Comparison of ENCODE assay signal across 24 cellular contexts in the genomic region with DNA sequence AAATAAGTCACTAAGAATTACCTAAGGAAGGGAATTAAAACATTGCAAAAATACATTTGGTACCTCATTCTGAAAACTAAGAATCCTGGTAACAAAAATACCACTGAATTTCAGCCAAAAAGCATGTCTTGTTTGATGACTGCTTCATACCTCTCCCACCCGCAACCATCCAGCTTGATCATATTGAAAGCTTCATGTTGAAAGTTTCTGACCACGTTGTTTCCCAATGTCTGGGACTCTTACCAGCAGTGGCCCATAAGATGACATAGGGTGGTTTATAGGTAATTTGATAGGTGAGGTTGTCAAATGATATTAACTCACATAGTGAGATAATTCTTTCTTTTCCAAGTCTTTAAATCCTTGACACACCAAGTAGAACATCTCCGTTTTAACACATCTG.
"Had no signal": no experiment of that assay in that cellular context is flagged by ENCODE, and none has a peak within 500 bp of the region (broad histone marks: within the 10 kb centered on the region; RNA-seq: fewer than 3 reads in every experiment).

No MANE protein-coding gene starts in this region.

- H3K27me3 Mint-ChIP-seq: activated B cell treated with CpG ODN at 0.5 μM for 24 hours; activated CD8-positive, alpha-beta T cell treated with anti-CD3 and anti-CD28 coated beads for 36 hours; activated T-helper 17 cell treated with anti-CD3 and anti-CD28 coated beads, Interleukin-2, amount 50 U/mL, for 72 hours; dendritic cell treated with granulocyte-macrophage colony-stimulating factor and Interleukin-4, amounts not matched to agents 40 ng/mL and 50 ng/mL, for 4 days had no signal

- H3K27ac Mint-ChIP-seq: activated B cell treated with CpG ODN at 0.5 μM for 24 hours; activated CD8-positive, alpha-beta T cell treated with anti-CD3 and anti-CD28 coated beads for 36 hours; activated naive CD4-positive, alpha-beta T cell treated with anti-CD3 and anti-CD28 coated beads for 36 hours; activated T-helper 17 cell treated with anti-CD3 and anti-CD28 coated beads, Interleukin-2, amount 50 U/mL, for 72 hours; dendritic cell treated with granulocyte-macrophage colony-stimulating factor and Interleukin-4, amounts not matched to agents 40 ng/mL and 50 ng/mL, for 4 days; natural killer cell; T-helper 2 cell treated with Interferon-gamma antibody and Interleukin-4, amounts not matched to agents 5 μg/mL and 100 μg/mL, for 36 hours had no signal

- H3K9me3 ChIP-seq: ascending aorta, esophagus muscularis mucosa, neutrophil, sigmoid colon, tibial artery had no signal

- H3K4me3 ChIP-seq: ascending aorta, esophagus muscularis mucosa, lung, sigmoid colon, tibial artery had no signal

- H3K4me1 Mint-ChIP-seq: activated B cell treated with CpG ODN at 0.5 μM for 24 hours; activated T-helper 17 cell treated with anti-CD3 and anti-CD28 coated beads, Interleukin-2, amount 50 U/mL, for 72 hours; natural killer cell had no signal

- H3K36me3 ChIP-seq: neutrophil had no signal

- H3K4me3 Mint-ChIP-seq: activated B cell treated with CpG ODN at 0.5 μM for 24 hours; activated CD8-positive, alpha-beta T cell treated with anti-CD3 and anti-CD28 coated beads for 36 hours; activated naive CD4-positive, alpha-beta T cell treated with anti-CD3 and anti-CD28 coated beads for 36 hours; activated T-helper 17 cell treated with anti-CD3 and anti-CD28 coated beads, Interleukin-2, amount 50 U/mL, for 72 hours; dendritic cell treated with granulocyte-macrophage colony-stimulating factor and Interleukin-4, amounts not matched to agents 40 ng/mL and 50 ng/mL, for 4 days; natural killer cell; T-helper 2 cell treated with Interferon-gamma antibody and Interleukin-4, amounts not matched to agents 5 μg/mL and 100 μg/mL, for 36 hours had no signal

- H3K27ac ChIP-seq: ascending aorta, esophagus muscularis mucosa, neutrophil, sigmoid colon, tibial artery had no signal

- FAIRE-seq: endothelial cell of umbilical vein, frontal cortex, kidney, TTC549 had no signal

- H3K9me3 Mint-ChIP-seq: dendritic cell treated with granulocyte-macrophage colony-stimulating factor and Interleukin-4, amounts not matched to agents 40 ng/mL and 50 ng/mL, for 4 days had no signal

- H3K27me3 ChIP-seq: ascending aorta, esophagus muscularis mucosa, neutrophil, sigmoid colon, tibial artery had no signal

- DNase-seq: activated B cell treated with CpG ODN at 0.5 μM for 24 hours; activated CD4-positive, alpha-beta T cell treated with anti-CD3 and anti-CD28 coated beads for 48 hours; activated CD8-positive, alpha-beta T cell treated with anti-CD3 and anti-CD28 coated beads for 36 hours; activated naive CD4-positive, alpha-beta T cell treated with anti-CD3 and anti-CD28 coated beads for 36 hours; activated T-cell treated with anti-CD3 and anti-CD28 coated beads, Interleukin-2, amount 50 U/mL, for 1 hour; effector CD8-positive, alpha-beta T cell; head of caudate nucleus; kidney; natural killer cell; sigmoid colon; stimulated activated CD4-positive, alpha-beta T cell treated with anti-CD3 and anti-CD28 coated beads, Interleukin-12 subunit alpha, Interleukin-12 subunit beta, amount 100 ng/mL, for 4 hours; stimulated activated CD4-positive, alpha-beta T cell treated with anti-CD3 and anti-CD28 coated beads, Interleukin-1b, Interleukin-23, amount 100 ng/mL, for 48 hours; stimulated activated naive CD4-positive, alpha-beta T cell treated with Interleukin-2 at 50 U/mL for 16 hours; tibial artery had no signal
